In genomic region chr14:58677996-58678395, GRCh38 we compare ENCODE assay signal across 22 cellular contexts. TPM values are rescaled to one million over a fixed set of nuclear protein-coding genes. Genes with fewer than 3 reads are reported as not detected.
A peak's percentile ranks its signal among the peaks of the same experiment; 100 is the strongest.
DNase-seq lines count a peak whose midpoint lies in the region; ATAC-seq, FAIRE-seq and TF ChIP-seq lines count a peak whose summit lies in the region.
"Had no signal": no experiment of that assay in that cellular context is flagged by ENCODE, and none has a peak within 500 bp of the region (broad histone marks: within the 10 kb centered on the region; RNA-seq: fewer than 3 reads in every experiment).

No MANE protein-coding gene starts in this region.

- H3K27ac ChIP-seq in hepatocyte: no peak overlapping the region
- H3K27ac ChIP-seq: A549, PC-9 had no signal

- intact Hi-C loops in left colon (cut with DNase I, micrococcal nuclease): no loop called here

- no peaks in the 10 kb centered on the region for H3K79me2 ChIP-seq in hepatocyte

- peak; percentile 7 for DNase-seq in GM03348 (ENCODE audit: low spot score)
- peak; percentile 39 for DNase-seq in bronchial epithelial cell (ENCODE audit: low read depth)
- no peak for DNase-seq in left colon
- DNase-seq in hepatocyte (ENCODE audit: low spot score): no peak
- DNase-seq in NCI-H2196 treated with DMSO at 0.1 percent for 48 hours (lab: John Stamatoyannopoulos, UW; ENCODE audit: unreplicated experiment): no peak
- DNase-seq in stimulated activated CD4-positive, alpha-beta T cell treated with anti-CD3 and anti-CD28 coated beads, Interleukin-4, amount 100 ng/mL, for 24 hours: no peak
- DNase-seq: Calu3, DMS79 treated with DMSO at 0.1 percent for 48 hours, GF-D8, H7, Kasumi-1, NCI-H1092 treated with DMSO at 0.1 percent for 48 hours, NCI-H2029, NCI-H446 treated with DMSO at 0.1 percent for 48 hours, NCI-H526 treated with DMSO at 0.1 percent for 48 hours, PC-9, SHP77 had no signal

- no peaks in the 10 kb centered on the region for H3K36me3 ChIP-seq in bronchial epithelial cell (ENCODE audit: control insufficient read depth, insufficient read depth, low read length)
- no peaks in the 10 kb centered on the region for H3K36me3 ChIP-seq in hepatocyte (replicated peaks; ENCODE audit: insufficient read depth, low read depth)

- no peak overlapping the region for H2AFZ ChIP-seq in hepatocyte
- H2AFZ ChIP-seq: PC-9 had no signal

- H3K27me3 ChIP-seq in bronchial epithelial cell (ENCODE audit: control insufficient read depth, insufficient read depth, low read length) (peaks cover 7% of the 10 kb centered on the region), hepatocyte (no peaks in the 10 kb centered on the region)

- WGBS in hepatocyte (ENCODE audit: low lambda C conversion rate, missing lambda C conversion rate): 95% methylated on average over 1 of the region's 1 CpG

- no peaks in the 10 kb centered on the region for H3K4me1 ChIP-seq in hepatocyte (ENCODE audit: insufficient read depth)
- H3K4me1 ChIP-seq: A549 had no signal

- TF ChIP-seq CTCF in bronchial epithelial cell (IDR thresholded peaks at IDR 0.05; ENCODE audit: insufficient read depth, low read length, severe bottlenecking): no peak
- TF ChIP-seq CTCF in hepatocyte (IDR thresholded peaks at IDR 0.05; ENCODE audit: poor library complexity): no peak

- no peak for FAIRE-seq in bronchial epithelial cell (lab: Jason Lieb, UNC)
- FAIRE-seq: A549, GM12892, K562 had no signal

- H3K9me3 ChIP-seq in hepatocyte (ENCODE audit: low read depth): no peaks in the 10 kb centered on the region
- H3K9me3 ChIP-seq: A549 had no signal

- H3K4me3 ChIP-seq in bronchial epithelial cell (ENCODE audit: low read depth, low read length) (no peak overlapping the region), hepatocyte (no peak overlapping the region)
- H3K4me3 ChIP-seq: A549, K562, PC-9 had no signal

- H3K4me2 ChIP-seq in hepatocyte: no peak overlapping the region
- H3K4me2 ChIP-seq: A549, PC-9 had no signal

- peak; percentile 64 for ATAC-seq in left colon
- no peak for ATAC-seq in GM21390 (IDR thresholded peaks at IDR 0.05; ENCODE audit: unreplicated experiment)
- ATAC-seq: A549, K562 had no signal

- H3K9me2 ChIP-seq in hepatocyte (replicated peaks; ENCODE audit: insufficient read depth): no peaks in the 10 kb centered on the region

- no peaks in the 10 kb centered on the region for H4K20me1 ChIP-seq in hepatocyte (ENCODE audit: insufficient read depth, poor library complexity, severe bottlenecking)

RNA-seq across cellular contexts. Expression of gene DACT1, which starts 40.2 kb away (rescaled TPM):
- total RNA-seq in bronchial epithelial cell: 1.1 and 1.4 TPM in 2 replicates
- 1 to 10 TPM; 1.3 to 3.8 TPM for total RNA-seq in left colon
- 17.5 and 19.6 TPM in 2 replicates for total RNA-seq in hepatocyte
- 13.2 and 14.0 TPM in 2 replicates for polyA plus RNA-seq in hepatocyte
- total RNA-seq: Calu3, HT1080, PC-9 had no signal

Comparison
In these comparisons a context has a peak if more than half of its experiments do, and no peak if none do; other contexts are left out.
1. DNase-seq: peak in GM03348 (single experiment) and bronchial epithelial cell (single experiment); none in left colon (0 of 2), hepatocyte (single experiment), NCI-H2196 treated with DMSO at 0.1 percent for 48 hours (single experiment) and stimulated activated CD4-positive, alpha-beta T cell treated with anti-CD3 and anti-CD28 coated beads, Interleukin-4, amount 100 ng/mL, for 24 hours (single experiment).